Comparison of ENCODE assay signal across 12 cellular contexts in the genomic region with DNA sequence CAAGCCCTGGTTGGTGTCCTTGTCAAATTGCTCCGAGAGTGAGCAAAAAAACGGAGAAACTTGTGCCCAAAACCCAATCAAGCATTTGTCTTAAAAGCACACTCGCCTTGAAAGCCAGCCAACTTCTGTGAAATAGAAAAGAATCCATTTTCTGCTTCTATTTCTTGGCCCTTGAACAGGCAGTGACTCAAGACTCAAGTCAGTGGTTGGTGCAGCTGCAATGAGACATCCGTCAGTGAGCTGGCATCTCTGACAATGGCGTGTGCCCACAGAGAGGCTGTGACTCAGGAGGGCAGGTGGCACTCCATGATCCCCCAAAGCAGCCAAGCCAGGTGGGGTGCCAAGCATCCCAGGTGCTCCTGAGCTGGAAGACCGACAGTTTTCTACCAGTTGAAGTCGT.
DNase-seq lines count a peak whose midpoint lies in the region; ATAC-seq, FAIRE-seq and TF ChIP-seq lines count a peak whose summit lies in the region.
"Had no signal": no experiment of that assay in that cellular context is flagged by ENCODE, and none has a peak within 500 bp of the region (broad histone marks: within the 10 kb centered on the region; RNA-seq: fewer than 3 reads in every experiment).

No MANE protein-coding gene starts in this region.

- no peak overlapping the region for H4K8ac ChIP-seq in mesenchymal stem cell (ENCODE audit: low read length)

- H3K9ac ChIP-seq in mesenchymal stem cell (ENCODE audit: low read length) = peak overlapping the region; percentile 37

- in situ Hi-C loops in Caki2 (cut with HindIII; ENCODE audit: low pct_unique_long_range_greater_than_20kb, low sequenced_read_pairs) (no loop called here), astrocyte of the spinal cord (cut with HindIII; ENCODE audit: low sequenced_read_pairs) (no loop called here)

- H3K4me3 ChIP-seq in astrocyte of the spinal cord (ENCODE audit: low read depth, low read length) (no peak overlapping the region), mesenchymal stem cell (ENCODE audit: insufficient read depth in 1 of 2, low read depth in 1 of 2, low read length in 2 of 2) (peak overlapping the region in 1 of 2 experiments; percentile 41), right cardiac atrium (ENCODE audit: low read length) (no peak overlapping the region)

- H3K4ac ChIP-seq in mesenchymal stem cell (ENCODE audit: low read depth in 1 of 2, low read length in 2 of 2) = no peak overlapping the region

- no peak overlapping the region for H2BK120ac ChIP-seq in mesenchymal stem cell (ENCODE audit: low read depth, low read length)

- H2AFZ ChIP-seq in mesenchymal stem cell (ENCODE audit: low read depth, low read length) = no peak overlapping the region

- H3K23ac ChIP-seq in mesenchymal stem cell (ENCODE audit: low read length in 2 of 2) = no peak overlapping the region

- no peak overlapping the region for H3K4me2 ChIP-seq in mesenchymal stem cell (ENCODE audit: low read length, poor library complexity, severe bottlenecking)

- no peaks in the 10 kb centered on the region for H3K36me3 ChIP-seq in mesenchymal stem cell (ENCODE audit: control insufficient read depth in 1 of 2, insufficient read depth in 2 of 2, low read depth in 1 of 2, low read length in 2 of 2)

- no peak overlapping the region for H3K27ac ChIP-seq in mesenchymal stem cell (ENCODE audit: low read length, poor library complexity, severe bottlenecking)
- H3K27ac ChIP-seq in right cardiac atrium (ENCODE audit: low read length) = no peak overlapping the region

- H3K27me3 ChIP-seq in mesenchymal stem cell (ENCODE audit: control insufficient read depth in 1 of 2, insufficient read depth in 1 of 2, low read length in 2 of 2) (peaks cover 0 to 13% of the 10 kb centered on the region in 2 experiments), right cardiac atrium (ENCODE audit: control insufficient read depth, insufficient read depth) (no peaks in the 10 kb centered on the region)

- no peak overlapping the region for H2BK15ac ChIP-seq in mesenchymal stem cell (ENCODE audit: low read depth, poor library complexity, severe bottlenecking)

- H3K4me1 ChIP-seq in mesenchymal stem cell (ENCODE audit: control insufficient read depth, insufficient read depth, low read depth, low read length) (peaks cover 2% of the 10 kb centered on the region), right cardiac atrium (ENCODE audit: control insufficient read depth, insufficient read depth, low read length) (no peaks in the 10 kb centered on the region)

- H3K18ac ChIP-seq in mesenchymal stem cell (ENCODE audit: low read depth in 1 of 2, low read length in 2 of 2) = no peak overlapping the region

- H3K9me3 ChIP-seq in mesenchymal stem cell (ENCODE audit: control insufficient read depth, low read length) (no peaks in the 10 kb centered on the region), right cardiac atrium (ENCODE audit: control insufficient read depth, low read length) (no peaks in the 10 kb centered on the region)

- intact Hi-C loops in right cardiac atrium (cut with DNase I) = no loop called here

- no peaks in the 10 kb centered on the region for H3K79me1 ChIP-seq in mesenchymal stem cell (replicated peaks; ENCODE audit: low read length, poor library complexity, severe bottlenecking)

- no peak for FAIRE-seq in D721Med (lab: Jason Lieb, UNC)
- FAIRE-seq: H1, kidney had no signal

- H2BK5ac ChIP-seq in mesenchymal stem cell (ENCODE audit: low read depth, low read length, poor library complexity, severe bottlenecking) = no peak overlapping the region

- H2AK5ac ChIP-seq in mesenchymal stem cell (ENCODE audit: low read length, severe bottlenecking) = no peak overlapping the region

- no peak overlapping the region for H3K14ac ChIP-seq in mesenchymal stem cell (ENCODE audit: low read length in 2 of 2)

- DNase-seq in Caki2 (ENCODE audit: low read depth) = peak; percentile 33
- peak; percentile 49 for DNase-seq in NCI-H1105 (lab: John Stamatoyannopoulos, UW)
- DNase-seq in astrocyte of the spinal cord (ENCODE audit: low read depth, low spot score) = peak; percentile 69
- DNase-seq in mesenchymal stem cell = no peak
- DNase-seq in D721Med (ENCODE audit: insufficient read length, low spot score) = no peak
- DNase-seq in right cardiac atrium = no peak
- DNase-seq: activated CD8-positive, alpha-beta memory T cell treated with anti-CD3 and anti-CD28 coated beads, Interleukin-2, amount 50 U/mL, for 48 hours; kidney; NCI-H2029 had no signal

- WGBS in mesenchymal stem cell = 71% methylated on average over 7 of the region's 7 CpGs
- 63% methylated on average over 7 of the region's 7 CpGs for WGBS in right cardiac atrium

- no peak for ATAC-seq in GM19328 (IDR thresholded peaks at IDR 0.05; ENCODE audit: unreplicated experiment)
- ATAC-seq in right cardiac atrium = no peak
- ATAC-seq in GM18519 (IDR thresholded peaks at IDR 0.05; ENCODE audit: low FRiP score, unreplicated experiment) = no peak

- H4K91ac ChIP-seq in mesenchymal stem cell (ENCODE audit: low read length) = no peak overlapping the region

- no peak for TF ChIP-seq CTCF in astrocyte of the spinal cord (IDR thresholded peaks at IDR 0.05; ENCODE audit: low read depth, low read length)
- TF ChIP-seq CTCF in D721Med (IDR thresholded peaks at IDR 0.05; ENCODE audit: insufficient read depth, missing control alignments) = no peak

- H2BK12ac ChIP-seq in mesenchymal stem cell (ENCODE audit: low read length in 2 of 2) = no peak overlapping the region

Comparison
In these comparisons a context has a peak if more than half of its experiments do, and no peak if none do; other contexts are left out.
1. DNase-seq: peak in Caki2 (single experiment), NCI-H1105 (single experiment) and astrocyte of the spinal cord (single experiment); none in mesenchymal stem cell (single experiment), D721Med (single experiment) and right cardiac atrium (0 of 3).